In the genomic region with DNA sequence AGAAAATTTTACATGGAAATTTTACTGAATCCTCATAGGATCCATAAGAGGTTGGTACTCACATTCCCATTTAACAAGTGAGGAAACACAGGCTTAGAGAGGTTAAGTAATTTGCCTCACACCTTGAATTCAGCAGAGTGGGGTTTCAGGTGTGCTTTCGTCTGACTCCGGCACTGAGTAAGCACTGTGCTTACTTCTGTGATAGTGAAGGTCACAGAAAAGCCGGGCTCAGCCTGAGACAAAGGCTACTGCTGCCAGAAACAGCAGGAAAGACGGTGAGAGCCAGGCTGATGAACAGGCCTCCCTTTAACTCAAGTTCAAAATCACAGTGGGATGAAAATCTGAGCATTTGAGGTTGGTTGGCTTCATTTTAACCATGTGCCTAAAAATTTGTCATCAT, we compare ENCODE assay signal across 19 cellular contexts.
"Had no signal": no experiment of that assay in that cellular context is flagged by ENCODE, and none has a peak within 500 bp of the region (broad histone marks: within the 10 kb centered on the region; RNA-seq: fewer than 3 reads in every experiment).

No MANE protein-coding gene starts in this region.

- ATAC-seq: activated naive CD4-positive, alpha-beta T cell treated with anti-CD3 and anti-CD28 coated beads, Interleukin-2, amount 50 U/mL, for 72 hours; right lobe of liver; stimulated activated effector memory CD8-positive, alpha-beta T cell treated with anti-CD3 and anti-CD28 coated beads, Interleukin-12 subunit alpha, Interleukin-12 subunit beta, amount 100 ng/mL, for 72 hours had no signal

- H3K36me3 ChIP-seq: adrenal gland, ascending aorta, gastroesophageal sphincter, neutrophil, right lobe of liver, transverse colon had no signal

- H3K9me3 ChIP-seq: adrenal gland, ascending aorta, gastroesophageal sphincter, neutrophil, right lobe of liver, transverse colon had no signal

- H3K27ac ChIP-seq: adrenal gland, ascending aorta, epithelial cell of prostate, gastroesophageal sphincter, neutrophil, right lobe of liver, transverse colon had no signal

- H3K27me3 ChIP-seq: adrenal gland, ascending aorta, gastroesophageal sphincter, right lobe of liver, transverse colon had no signal

- H3K4me1 ChIP-seq: adrenal gland, gastroesophageal sphincter, right lobe of liver, transverse colon had no signal

- DNase-seq: activated CD4-positive, alpha-beta T cell treated with anti-CD3 and anti-CD28 coated beads for 1 hour; activated gamma-delta T cell treated with Interleukin-2 at 50 U/mL for 16 hours; activated T-cell treated with anti-CD3 and anti-CD28 coated beads, Interleukin-2, amount 50 U/mL, for 1 hour; central memory CD4-positive, alpha-beta T cell; cortex of kidney; head of caudate nucleus; posterior cingulate gyrus; right lobe of liver; small intestine; stimulated activated CD4-positive, alpha-beta T cell treated with anti-CD3 and anti-CD28 coated beads, Interleukin-2, amount 100 ng/mL, for 24 hours; T-helper 9 cell; transverse colon had no signal

- H3K4me3 ChIP-seq: adrenal gland, ascending aorta, gastroesophageal sphincter, right lobe of liver, transverse colon had no signal
